21 cellular contexts compared by ENCODE assay signal in genomic region chr2:161425966-161426365, GRCh38. TPM values are rescaled to one million over a fixed set of nuclear protein-coding genes. Genes with fewer than 3 reads are reported as not detected.
"Had no signal": no experiment of that assay in that cellular context is flagged by ENCODE, and none has a peak within 500 bp of the region (broad histone marks: within the 10 kb centered on the region; RNA-seq: fewer than 3 reads in every experiment).

No MANE protein-coding gene starts in this region.

- H3K36me3 ChIP-seq: left ventricle myocardium inferior, pancreas, right lobe of liver, SJCRH30, thoracic aorta, WERI-Rb-1 had no signal

- H3K4me1 ChIP-seq: foreskin keratinocyte, SJCRH30 had no signal

- H3K27me3 ChIP-seq: SJCRH30 had no signal

- DNase-seq: activated effector memory CD4-positive, alpha-beta T cell treated with Interleukin-2 at 50 U/mL for 16 hours; activated naive CD4-positive, alpha-beta T cell treated with anti-CD3 and anti-CD28 coated beads, Interleukin-2, amount 50 U/mL, for 16 hours; amniotic stem cell; body of pancreas; caudate nucleus; foreskin keratinocyte; head of caudate nucleus; left ventricle myocardium inferior; mammary epithelial cell; midbrain; pancreas; right lobe of liver; SJCRH30; small intestine; stimulated activated CD4-positive, alpha-beta T cell treated with anti-CD3 and anti-CD28 coated beads, Interleukin-4, amount 100 ng/mL, for 1 hour; WERI-Rb-1 had no signal

- H3K4me3 ChIP-seq: body of pancreas, left ventricle myocardium inferior, pancreas, right lobe of liver, SJCRH30 had no signal

- H3K9me3 Mint-ChIP-seq: T-helper 1 cell treated with Interleukin-12 subunit alpha and Interleukin-12 subunit beta and Interleukin-4 antibody, amounts not matched to agents 30 μg/mL and 1 μg/mL, for 36 hours had no signal

- H3K27ac ChIP-seq: body of pancreas, epithelial cell of prostate, foreskin keratinocyte, left ventricle myocardium inferior, pancreas, right lobe of liver, SJCRH30, thoracic aorta, WERI-Rb-1 had no signal

- H3K9me3 ChIP-seq: body of pancreas, left ventricle myocardium inferior, pancreas, right lobe of liver, SJCRH30, thoracic aorta had no signal

- ATAC-seq: body of pancreas, pancreas, right lobe of liver had no signal

- FAIRE-seq: pancreas, small intestine had no signal

RNA-seq across cellular contexts. Expression of gene TBR1, which starts 9.9 kb away (rescaled TPM):
- total RNA-seq: body of pancreas, fibroblast of lung, foreskin keratinocyte, left ventricle myocardium inferior, pancreas, right lobe of liver, thoracic aorta, ureter had no signal
- polyA plus RNA-seq: fibroblast of lung, foreskin keratinocyte, mammary epithelial cell, small intestine had no signal
